Comparison of ENCODE assay signal across 8 cellular contexts in genomic region chr1:36386262-36387140, GRCh38. TPM values are rescaled to one million over a fixed set of nuclear protein-coding genes. Genes with fewer than 3 reads are reported as not detected.
A peak's percentile ranks its signal among the peaks of the same experiment; 100 is the strongest.
DNase-seq lines count a peak whose midpoint lies in the region; ATAC-seq and TF ChIP-seq lines count a peak whose summit lies in the region.

No MANE protein-coding gene starts in this region.

- no peak for TF ChIP-seq CTCF in RWPE2 (IDR thresholded peaks at IDR 0.05; ENCODE audit: poor library complexity, severe bottlenecking)
- TF ChIP-seq CTCF in foreskin fibroblast (IDR thresholded peaks at IDR 0.05; ENCODE audit: low read depth, low read length), result no peak
- no peak for TF ChIP-seq CTCF in neural cell (IDR thresholded peaks at IDR 0.05; ENCODE audit: poor library complexity, severe bottlenecking)
- no peak for TF ChIP-seq CTCF in stomach (IDR thresholded peaks at IDR 0.05)

- 0 out of 2 replicates have a peak, but pooled peaks cover 4% of the 10 kb centered on the region for H3K36me3 ChIP-seq in RWPE2 (ENCODE audit: low read depth)
- H3K36me3 ChIP-seq in neural cell (ENCODE audit: insufficient read depth, low read length), result no peaks in the 10 kb centered on the region
- H3K36me3 ChIP-seq in stomach, result peaks cover 4 to 22% (median 20%) of the 10 kb centered on the region in 4 donors

- peaks cover 21% of the 10 kb centered on the region for H3K79me2 ChIP-seq in neural cell (replicated peaks; ENCODE audit: insufficient read depth, low read length)

- WGBS in stomach, 5 donors, result 0 to 2% (median 1%) methylated on average over 12 to 14 of the region's 14 CpGs

- H3K9me2 ChIP-seq in neural cell (ENCODE audit: insufficient read depth, low read length), result no peaks in the 10 kb centered on the region

- peak overlapping the region; percentile 39 for H3K4me3 ChIP-seq in RWPE2 (ENCODE audit: severe bottlenecking)
- H3K4me3 ChIP-seq in foreskin fibroblast (ENCODE audit: low read depth in 1 of 2, low read length in 2 of 2), result peak overlapping the region; percentile 47 to 62
- peak overlapping the region; percentile 67 for H3K4me3 ChIP-seq in neural cell (ENCODE audit: low read length)
- peak overlapping the region; percentile 64 to 91 (median 85) for H3K4me3 ChIP-seq in stomach

- no peaks in the 10 kb centered on the region for H4K20me1 ChIP-seq in neural cell (ENCODE audit: insufficient read depth)

- H3K27me3 ChIP-seq in RWPE2 (ENCODE audit: insufficient read depth, poor library complexity, severe bottlenecking) (no peaks in the 10 kb centered on the region), neural cell (ENCODE audit: insufficient read depth, low read depth, low read length) (no peaks in the 10 kb centered on the region), stomach (no peaks in the 10 kb centered on the region)

- intact Hi-C loops in stomach (cut with DNase I; ENCODE audit: low total_unique reads), result no loop called here

- peak overlapping the region; percentile 81 for H3K4me2 ChIP-seq in neural cell (ENCODE audit: low read length)

- H3K4me1 ChIP-seq in RWPE2 (ENCODE audit: insufficient read depth, poor library complexity, severe bottlenecking), result peaks cover 10% of the 10 kb centered on the region
- H3K4me1 ChIP-seq in stomach, result peaks cover 40 to 73% (median 56%) of the 10 kb centered on the region in 4 donors

- peak; percentile 50 for ATAC-seq in GM21723 (IDR thresholded peaks at IDR 0.05; ENCODE audit: unreplicated experiment)
- peak; percentile 77 for ATAC-seq in RWPE2 (ENCODE audit: low read depth)

- H3K27ac ChIP-seq in RWPE2 (ENCODE audit: poor library complexity, severe bottlenecking) (peak overlapping the region; percentile 80), neural cell (ENCODE audit: low read length) (peak overlapping the region; percentile 67), stomach (peak overlapping the region; percentile 87 to 99 (median 98))

- peaks cover 6% of the 10 kb centered on the region for H3F3A ChIP-seq in neural cell (ENCODE audit: insufficient read depth, low read length, poor library complexity, severe bottlenecking)

- peak in 2 of 4 donors; percentile 30 to 45 for TF ChIP-seq POLR2A in stomach (IDR thresholded peaks at IDR 0.05)

- peak overlapping the region; percentile 63 for H3K9ac ChIP-seq in neural cell (ENCODE audit: low read length)

- peak overlapping the region; percentile 81 for H2AFZ ChIP-seq in neural cell (ENCODE audit: low read depth, low read length)

- H3K9me3 ChIP-seq in RWPE2 (ENCODE audit: severe bottlenecking), result no peaks in the 10 kb centered on the region
- H3K9me3 ChIP-seq in neural cell (ENCODE audit: low read length), result no peaks in the 10 kb centered on the region
- H3K9me3 ChIP-seq in stomach, result no peaks in the 10 kb centered on the region

- TF ChIP-seq RAD21 in neural cell (conservative IDR thresholded peaks at IDR 0.05), result no peak

- TF ChIP-seq EP300 in neural cell (conservative IDR thresholded peaks at IDR 0.05; ENCODE audit: poor library complexity, severe bottlenecking) (no peak), stomach (IDR thresholded peaks at IDR 0.05) (peak; percentile 70)

- DNase-seq in DMS114 treated with DMSO at 0.1 percent for 48 hours (lab: John Stamatoyannopoulos, UW; ENCODE audit: unreplicated experiment), result peak; percentile 59
- peak; percentile 97 to 98 for DNase-seq in Kasumi-1 (lab: John Stamatoyannopoulos, UW)
- DNase-seq in RWPE2 (ENCODE audit: low spot score), result peak; percentile 98
- DNase-seq in activated effector memory CD4-positive, alpha-beta T cell treated with Interleukin-2 at 50 U/mL for 16 hours, result peak; percentile 84
- peak; percentile 100 for DNase-seq in foreskin fibroblast
- peak; percentile 89 for DNase-seq in stomach

TF ChIP-seq in neural cell, 6 proteins besides CTCF, POLR2A, EP300 and RAD21:
- TF ChIP-seq MXI1 (conservative IDR thresholded peaks at IDR 0.05; ENCODE audit: poor library complexity, severe bottlenecking), result no peak
- TF ChIP-seq EZH2 (IDR thresholded peaks at IDR 0.05; ENCODE audit: borderline replicate concordance, insufficient read depth, low read length, poor library complexity, severe bottlenecking), result no peak
- TF ChIP-seq TAF1 (IDR thresholded peaks at IDR 0.05; ENCODE audit: low read depth), result no peak
- TF ChIP-seq POLR2AphosphoS5 (IDR thresholded peaks at IDR 0.05), result peak; percentile 0
- TF ChIP-seq REST (IDR thresholded peaks at IDR 0.05; ENCODE audit: borderline replicate concordance), result peak; percentile 59
- TF ChIP-seq SMC3 (conservative IDR thresholded peaks at IDR 0.05; ENCODE audit: poor library complexity), result no peak

RNA-seq across cellular contexts. Expression of gene STK40, which starts 0.8 kb away (rescaled TPM):
- 8.4 and 10.5 TPM in 2 replicates for polyA plus RNA-seq in neural cell
- 17.2 and 19.7 TPM in 2 replicates for polyA minus RNA-seq in neural cell
- 10 to 100 TPM; 14.0 to 57.4 (median 28.3) TPM for total RNA-seq in stomach
- polyA plus RNA-seq in stomach, result 10 to 100 TPM; 14.6 to 36.0 (median 32.1) TPM

RNA-seq across cellular contexts. Expression of gene LSM10, which starts 11.2 kb away (rescaled TPM):
- polyA plus RNA-seq in neural cell, result 1.3 and 3.2 TPM in 2 replicates
- 1.0 and 2.7 TPM in 2 replicates for polyA minus RNA-seq in neural cell
- total RNA-seq in stomach, result 100 to 1,000 TPM in 1 of 5 donors, 10 to 100 TPM in 3, 1 to 10 TPM in 1; 5.1 to 261 (median 42.6) TPM
- 10 to 100 TPM; 46.5 to 65.7 (median 64.8) TPM for polyA plus RNA-seq in stomach

Comparison
In these comparisons a context has a peak if more than half of its experiments do, and no peak if none do; other contexts are left out.
1. Peak in every context shown above with its lines: DNase-seq, ATAC-seq, H3K4me3 ChIP-seq and H3K27ac ChIP-seq.
2. RNA of gene LSM10, which starts 11.2 kb away (polyA plus RNA-seq): 46.5 to 65.7 TPM in stomach; 1.3 to 3.2 TPM in neural cell; every median in the first group is over 10 times any median in the second.